12 cellular contexts compared by ENCODE assay signal in genomic region chr3:51673802-51674654, GRCh38. TPM values are rescaled to one million over a fixed set of nuclear protein-coding genes. Genes with fewer than 3 reads are reported as not detected.
DNase-seq lines count a peak whose midpoint lies in the region; ATAC-seq and TF ChIP-seq lines count a peak whose summit lies in the region.
"Had no signal": no experiment of that assay in that cellular context is flagged by ENCODE, and none has a peak within 500 bp of the region (broad histone marks: within the 10 kb centered on the region; RNA-seq: fewer than 3 reads in every experiment).

No MANE protein-coding gene starts in this region.

- WGBS in heart left ventricle, 4 donors: 88 to 94% (median 91%) methylated on average over 9 to 14 of the region's 14 CpGs
- 95% methylated on average over 14 of the region's 14 CpGs for WGBS in right cardiac atrium
- WGBS in transverse colon (ENCODE audit: low coverage in 1 of 2), 2 donors: 89% methylated on average over 14 of the region's 14 CpGs; no CpG with 5 or more reads in 1 of the 2 donors

- in situ Hi-C loops in transverse colon (cut with MboI; ENCODE audit: low pct_ligation_motif_present in 1 of 4, low pct_unique_long_range_greater_than_20kb in 1 of 4, low sequenced_read_pairs in 3 of 4): loop anchor here in 1 of 4 donors (25.0 kb wide), 1 partner anchor 287 kb away; the partner anchor contains the start of genes MANF and RBM15B

- POLR2A ChIA-PET in GM10248 (lab: Yijun Ruan, JAX): interaction anchor here (1.1 to 1.6 kb wide), 2 partner anchors 174 to 274 kb away, joined by 5 to 9 read pairs; partner anchors contain the start of gene DCAF1

- H3K4me1 ChIP-seq in heart left ventricle: peaks cover 2 to 73% (median 41%) of the 10 kb centered on the region in 12 donors
- H3K4me1 ChIP-seq in right cardiac atrium (ENCODE audit: control insufficient read depth, insufficient read depth, low read length): peaks cover 7% of the 10 kb centered on the region
- peaks cover 10 to 39% (median 32%) of the 10 kb centered on the region in 4 donors for H3K4me1 ChIP-seq in transverse colon

- TF ChIP-seq CTCF in heart left ventricle (IDR thresholded peaks at IDR 0.05) (no peak), type B pancreatic cell (conservative IDR thresholded peaks at IDR 0.05) (no peak), GM10248 (IDR thresholded peaks at IDR 0.05; ENCODE audit: control extremely low read depth, extremely low read depth, low read depth, missing control alignments) (no peak), transverse colon (IDR thresholded peaks at IDR 0.05) (no peak)

- H3K36me3 ChIP-seq in heart left ventricle: peaks cover 0 to 45% (median 17%) of the 10 kb centered on the region in 9 donors
- no peaks in the 10 kb centered on the region for H3K36me3 ChIP-seq in transverse colon

- H3K4me3 ChIP-seq in heart left ventricle (no peak overlapping the region), right cardiac atrium (ENCODE audit: low read length) (no peak overlapping the region), transverse colon (no peak overlapping the region)
- H3K4me3 ChIP-seq: HAP-1 had no signal

- no peaks in the 10 kb centered on the region for H3K27me3 ChIP-seq in heart left ventricle
- no peaks in the 10 kb centered on the region for H3K27me3 ChIP-seq in right cardiac atrium (ENCODE audit: control insufficient read depth, insufficient read depth)
- no peaks in the 10 kb centered on the region for H3K27me3 ChIP-seq in transverse colon

- DNase-seq in heart left ventricle (peak in 3 of 5 donors; percentile 6 to 42 (median 20)), right cardiac atrium (no peak), mesenteric fat pad (ENCODE audit: low spot score) (peak; percentile 60), type B pancreatic cell (ENCODE audit: extremely low spot score, unreplicated experiment) (no peak), GM10248 (ENCODE audit: extremely low spot score) (no peak), transverse colon (no peak)
- DNase-seq in activated T-helper 2 cell treated with anti-CD3 and anti-CD28 coated beads, Interferon-gamma antibody, Interleukin-2, Interleukin-4, amounts not matched to agents 10 μg/mL and 5 μg/mL and 100 μg/mL, durations not matched to agents 14 hours and 24 hours and 36 hours (ENCODE audit: low spot score): no peak
- DNase-seq: activated CD4-positive, alpha-beta T cell treated with anti-CD3 and anti-CD28 coated beads, Interleukin-2, amount 50 U/mL, for 48 hours; NCI-H2171 treated with DMSO at 0.1 percent for 48 hours had no signal

- H3K4me3 Mint-ChIP-seq in activated T-helper 2 cell treated with anti-CD3 and anti-CD28 coated beads, Interferon-gamma antibody, Interleukin-2, Interleukin-4, amounts not matched to agents 10 μg/mL and 5 μg/mL and 100 μg/mL, durations not matched to agents 14 hours and 24 hours and 36 hours (ENCODE audit: low read depth): peak overlapping the region; percentile 59
- peak overlapping the region; percentile 82 for H3K4me3 Mint-ChIP-seq in type B pancreatic cell

- H3K27ac Mint-ChIP-seq in activated T-helper 2 cell treated with anti-CD3 and anti-CD28 coated beads, Interferon-gamma antibody, Interleukin-2, Interleukin-4, amounts not matched to agents 10 μg/mL and 5 μg/mL and 100 μg/mL, durations not matched to agents 14 hours and 24 hours and 36 hours: peak overlapping the region; percentile 20
- H3K27ac Mint-ChIP-seq in type B pancreatic cell: no peak overlapping the region

- ATAC-seq in heart left ventricle (no peak), right cardiac atrium (no peak), HG03025 (IDR thresholded peaks at IDR 0.05; ENCODE audit: low FRiP score, unreplicated experiment) (no peak)

- H3K9me3 ChIP-seq in heart left ventricle: no peaks in the 10 kb centered on the region
- H3K9me3 ChIP-seq in right cardiac atrium (ENCODE audit: control insufficient read depth, low read length): no peaks in the 10 kb centered on the region
- no peaks in the 10 kb centered on the region for H3K9me3 ChIP-seq in transverse colon
- H3K9me3 ChIP-seq: HAP-1 had no signal

- peak overlapping the region in 1 of 12 donors; percentile 96 for H3K27ac ChIP-seq in heart left ventricle
- no peak overlapping the region for H3K27ac ChIP-seq in right cardiac atrium (ENCODE audit: low read length)
- no peak overlapping the region for H3K27ac ChIP-seq in transverse colon

- H3K36me3 Mint-ChIP-seq in activated T-helper 2 cell treated with anti-CD3 and anti-CD28 coated beads, Interferon-gamma antibody, Interleukin-2, Interleukin-4, amounts not matched to agents 10 μg/mL and 5 μg/mL and 100 μg/mL, durations not matched to agents 14 hours and 24 hours and 36 hours (ENCODE audit: low read depth): peaks cover 34% of the 10 kb centered on the region
- no peaks in the 10 kb centered on the region for H3K36me3 Mint-ChIP-seq in type B pancreatic cell

- TF ChIP-seq POLR2A in heart left ventricle (IDR thresholded peaks at IDR 0.05) (no peak), transverse colon (IDR thresholded peaks at IDR 0.05) (no peak)

- TF ChIP-seq EP300 in transverse colon (IDR thresholded peaks at IDR 0.05; ENCODE audit: low read depth): no peak

- H3K4me1 Mint-ChIP-seq in activated T-helper 2 cell treated with anti-CD3 and anti-CD28 coated beads, Interferon-gamma antibody, Interleukin-2, Interleukin-4, amounts not matched to agents 10 μg/mL and 5 μg/mL and 100 μg/mL, durations not matched to agents 14 hours and 24 hours and 36 hours (ENCODE audit: low read depth): peaks cover 75% of the 10 kb centered on the region
- H3K4me1 Mint-ChIP-seq in type B pancreatic cell (ENCODE audit: unreplicated experiment): peaks cover 24% of the 10 kb centered on the region

- CTCF ChIA-PET in GM10248 (lab: Yijun Ruan, JAX): interaction anchor here (1.1 to 29.3 kb wide), 9 partner anchors 8 to 1059 kb away, joined by 3 to 477 read pairs (median 4); partner anchors contain the start of genes DCAF1 and RBM15B

- no peaks in the 10 kb centered on the region for H3K9me3 Mint-ChIP-seq in activated T-helper 2 cell treated with anti-CD3 and anti-CD28 coated beads, Interferon-gamma antibody, Interleukin-2, Interleukin-4, amounts not matched to agents 10 μg/mL and 5 μg/mL and 100 μg/mL, durations not matched to agents 14 hours and 24 hours and 36 hours
- H3K9me3 Mint-ChIP-seq in type B pancreatic cell: no peaks in the 10 kb centered on the region

- intact Hi-C loops in heart left ventricle (cut with DNase I): loop anchor here in 4 of 10 donors (10.0 kb wide), 2 partner anchors 279 to 289 kb away; partner anchors contain the start of genes RBM15B (in 3 of the 4) and MANF (in 1 of the 4)
- intact Hi-C loops in right cardiac atrium (cut with DNase I): loop anchor here in 2 of 4 donors (5.0 to 10.0 kb wide), 2 partner anchors 172 to 279 kb away; partner anchors contain the start of genes DCAF1 (in 2 of the 2) and RBM15B (in 1 of the 2)
- intact Hi-C loops in activated T-helper 2 cell treated with anti-CD3 and anti-CD28 coated beads, Interferon-gamma antibody, Interleukin-2, Interleukin-4, amounts not matched to agents 10 μg/mL and 5 μg/mL and 100 μg/mL, durations not matched to agents 14 hours and 24 hours and 36 hours (cut with micrococcal nuclease): loop anchor here (10.0 kb wide), 1 partner anchor 1319 kb away; the partner anchor contains the start of genes CYB561D2, NPRL2 and TMEM115
- intact Hi-C loops in transverse colon (cut with DNase I; ENCODE audit: low total_unique reads): no loop called here

- no peaks in the 10 kb centered on the region for H3K27me3 Mint-ChIP-seq in activated T-helper 2 cell treated with anti-CD3 and anti-CD28 coated beads, Interferon-gamma antibody, Interleukin-2, Interleukin-4, amounts not matched to agents 10 μg/mL and 5 μg/mL and 100 μg/mL, durations not matched to agents 14 hours and 24 hours and 36 hours (ENCODE audit: low read depth)
- no peaks in the 10 kb centered on the region for H3K27me3 Mint-ChIP-seq in type B pancreatic cell

RNA-seq across cellular contexts. Expression of gene TEX264, which starts 3.0 kb away (rescaled TPM):
- total RNA-seq in heart left ventricle: 10 to 100 TPM; 29.5 to 64.0 (median 36.9) TPM
- 10 to 100 TPM; 68.1 to 69.0 TPM for polyA plus RNA-seq in heart left ventricle
- total RNA-seq in right cardiac atrium: 10 to 100 TPM; 37.6 to 40.2 (median 38.3) TPM
- 67.8 TPM for polyA plus RNA-seq in right cardiac atrium
- total RNA-seq in activated T-helper 2 cell treated with anti-CD3 and anti-CD28 coated beads, Interferon-gamma antibody, Interleukin-2, Interleukin-4, amounts not matched to agents 10 μg/mL and 5 μg/mL and 100 μg/mL, durations not matched to agents 14 hours and 24 hours and 36 hours: 43.1 TPM in 2 replicates
- total RNA-seq in mesenteric fat pad: 35.4 TPM
- 43.8 and 50.0 TPM in 2 replicates for total RNA-seq in type B pancreatic cell (ENCODE audit: low replicate concordance)
- total RNA-seq in transverse colon: 100 to 1,000 TPM in 1 of 4 donors, 10 to 100 TPM in 3; 60.9 to 116 (median 88.2) TPM

RNA-seq across cellular contexts. Expression of gene GRM2, which starts 32.8 kb away (rescaled TPM):
- total RNA-seq in heart left ventricle (under 1 TPM in 7 of 9 donors, not detected in 2; 0.21 to 0.95 (median 0.56) TPM), right cardiac atrium (under 1 TPM; 0.06 to 0.40 (median 0.20) TPM), mesenteric fat pad (0.22 TPM), type B pancreatic cell (ENCODE audit: low replicate concordance) (0.29 and 0.58 TPM in 2 replicates), transverse colon (under 1 TPM in 2 of 4 donors, not detected in 2; 0.16 to 0.27 TPM)
- polyA plus RNA-seq in heart left ventricle (under 1 TPM; 0.03 to 0.11 TPM), right cardiac atrium (0.09 TPM)
- total RNA-seq in activated T-helper 2 cell treated with anti-CD3 and anti-CD28 coated beads, Interferon-gamma antibody, Interleukin-2, Interleukin-4, amounts not matched to agents 10 μg/mL and 5 μg/mL and 100 μg/mL, durations not matched to agents 14 hours and 24 hours and 36 hours: 0.23 and 0.27 TPM in 2 replicates
- total RNA-seq: kidney epithelial cell had no signal

Comparison
In these comparisons a context has a peak if more than half of its experiments do, and no peak if none do; other contexts are left out.
1. DNase-seq: peak in heart left ventricle (3 of 5) and mesenteric fat pad (single experiment); none in right cardiac atrium (0 of 3), activated T-helper 2 cell treated with anti-CD3 and anti-CD28 coated beads, Interferon-gamma antibody, Interleukin-2, Interleukin-4, amounts not matched to agents 10 μg/mL and 5 μg/mL and 100 μg/mL, durations not matched to agents 14 hours and 24 hours and 36 hours (single experiment), type B pancreatic cell (single experiment), GM10248 (single experiment) and transverse colon (single experiment).